1 cellular context compared by ENCODE assay signal in genomic region chr19:45096700-45097099, GRCh38.
TF ChIP-seq lines count a peak whose summit lies in the region.

No MANE protein-coding gene starts in this region.

TF ChIP-seq in IMR-90, 13 proteins besides CTCF, POLR2A, EP300 and RAD21:
- TF ChIP-seq CHD1 (IDR thresholded peaks at IDR 0.05; ENCODE audit: low read depth, low read length): no peak
- no peak for TF ChIP-seq SMC3 (IDR thresholded peaks at IDR 0.05; ENCODE audit: low read depth, low read length)
- no peak for TF ChIP-seq BHLHE40 (IDR thresholded peaks at IDR 0.05; ENCODE audit: low read depth, low read length)
- TF ChIP-seq RCOR1 (IDR thresholded peaks at IDR 0.05; ENCODE audit: insufficient replicate concordance, low read length): no peak
- TF ChIP-seq MXI1 (IDR thresholded peaks at IDR 0.05; ENCODE audit: borderline replicate concordance, low read depth, low read length): no peak
- TF ChIP-seq NFE2L2 (IDR thresholded peaks at IDR 0.05; ENCODE audit: low read depth, low read length): no peak
- TF ChIP-seq ELK1 (IDR thresholded peaks at IDR 0.05; ENCODE audit: borderline replicate concordance, low read depth, low read length): no peak
- no peak for TF ChIP-seq MAFK (IDR thresholded peaks at IDR 0.05; ENCODE audit: low read depth, low read length)
